ENCODE assay signal across 14 cellular contexts in the genomic region with DNA sequence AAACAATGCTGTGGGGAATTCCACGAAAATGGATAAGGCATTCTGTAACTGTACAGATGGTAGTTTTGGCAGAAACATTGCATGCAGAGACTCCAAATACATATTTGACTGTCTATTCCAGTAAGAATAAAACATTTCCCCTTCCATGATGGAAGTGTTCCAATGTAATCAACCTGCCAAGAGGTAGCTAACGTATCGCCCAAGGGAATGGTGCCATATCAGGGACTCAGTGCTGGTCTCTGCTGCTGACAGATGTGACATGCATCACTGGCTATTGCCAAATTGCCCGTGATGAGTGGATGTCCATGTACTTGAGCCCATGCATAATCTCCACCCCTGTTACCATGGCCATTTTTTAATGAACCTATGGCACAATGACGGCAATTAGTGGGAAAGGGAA.
"Had no signal": no experiment of that assay in that cellular context is flagged by ENCODE, and none has a peak within 500 bp of the region (broad histone marks: within the 10 kb centered on the region; RNA-seq: fewer than 3 reads in every experiment).

No MANE protein-coding gene starts in this region.

- H3K36me3 ChIP-seq: gastrocnemius medialis, stomach, upper lobe of left lung had no signal

- DNase-seq: activated CD4-positive, alpha-beta memory T cell treated with anti-CD3 and anti-CD28 coated beads, Interleukin-2, amount 10 ng/mL, durations not matched to agents 7 days and 5 days; activated CD4-positive, alpha-beta T cell treated with anti-CD3 and anti-CD28 coated beads for 4 hours; activated naive CD4-positive, alpha-beta T cell treated with anti-CD3 and anti-CD28 coated beads, Interleukin-2, amount 10 ng/mL, durations not matched to agents 7 days and 5 days; activated T-cell treated with anti-CD3 and anti-CD28 coated beads, Interleukin-2, amount 50 U/mL, for 24 hours; erythroblast; gastrocnemius medialis; islet precursor cell; midbrain; psoas muscle; stomach; testis; upper lobe of left lung had no signal

- H3K4me3 ChIP-seq: gastrocnemius medialis, psoas muscle, stomach, testis, upper lobe of left lung had no signal

- H3K9me3 ChIP-seq: gastrocnemius medialis, psoas muscle, stomach, testis, upper lobe of left lung had no signal

- H3K27ac ChIP-seq: gastrocnemius medialis, psoas muscle, stomach, testis, upper lobe of left lung had no signal

- H3K27me3 ChIP-seq: gastrocnemius medialis, stomach, testis, upper lobe of left lung had no signal

- ATAC-seq: gastrocnemius medialis, psoas muscle, sciatic nerve, WTC11 had no signal

- H3K4me1 ChIP-seq: gastrocnemius medialis, psoas muscle, stomach, testis, upper lobe of left lung had no signal
